10 cellular contexts compared by ENCODE assay signal in the genomic region with DNA sequence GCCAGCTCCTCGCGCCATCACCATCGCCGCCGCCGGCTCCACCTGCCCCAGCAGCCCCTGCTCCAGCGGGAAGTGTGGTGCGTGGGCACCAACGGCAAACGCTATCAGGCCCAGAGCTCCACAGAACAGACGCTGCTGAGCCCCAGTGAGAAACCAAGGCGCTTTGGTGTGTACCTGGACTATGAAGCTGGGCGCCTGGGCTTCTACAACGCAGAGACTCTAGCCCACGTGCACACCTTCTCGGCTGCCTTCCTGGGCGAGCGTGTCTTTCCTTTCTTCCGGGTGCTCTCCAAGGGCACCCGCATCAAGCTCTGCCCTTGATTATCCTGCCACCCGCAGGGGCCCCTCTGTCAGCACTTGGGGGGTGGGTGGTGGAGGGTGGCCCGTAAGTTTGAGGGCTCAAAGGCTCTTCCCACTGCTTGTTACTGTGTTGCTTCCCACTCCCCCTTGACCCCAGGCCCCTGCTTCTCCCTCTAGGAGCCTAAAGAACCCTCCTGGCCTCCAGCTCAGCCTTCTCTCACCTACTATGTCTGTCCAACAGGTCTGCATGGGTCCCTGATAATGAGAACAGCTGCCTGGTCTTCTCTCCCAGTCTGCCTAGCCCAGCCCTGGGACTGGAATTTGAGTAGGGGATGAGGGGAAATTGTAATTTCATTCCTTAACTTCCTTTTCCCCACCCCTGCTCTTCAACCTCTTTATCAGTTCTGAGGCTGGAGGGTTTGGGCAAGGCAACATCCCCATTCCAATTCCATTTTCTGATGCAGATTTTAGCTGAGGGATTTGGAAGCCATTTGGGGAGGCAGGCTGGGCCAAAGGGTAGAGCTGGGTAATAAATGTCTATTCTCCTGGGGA. TPM values are rescaled to one million over a fixed set of nuclear protein-coding genes. Genes with fewer than 3 reads are reported as not detected.
DNase-seq lines count a peak whose midpoint lies in the region; ATAC-seq and TF ChIP-seq lines count a peak whose summit lies in the region.
"Had no signal": no experiment of that assay in that cellular context is flagged by ENCODE, and none has a peak within 500 bp of the region (broad histone marks: within the 10 kb centered on the region; RNA-seq: fewer than 3 reads in every experiment).

No MANE protein-coding gene starts in this region.

- H4K20me1 ChIP-seq in PC-3 (ENCODE audit: low read length), result peaks cover 39% of the 10 kb centered on the region
- peaks cover 51% of the 10 kb centered on the region for H4K20me1 ChIP-seq in smooth muscle cell (ENCODE audit: low read depth)

- H3K27me3 Mint-ChIP-seq in activated CD8-positive, alpha-beta memory T cell treated with anti-CD3 and anti-CD28 coated beads, Interleukin-2, amount 10 ng/mL, durations not matched to agents 7 days and 5 days, result no peaks in the 10 kb centered on the region

- no peaks in the 10 kb centered on the region for H3K27me3 ChIP-seq in PC-3 (ENCODE audit: low read length)
- no peaks in the 10 kb centered on the region for H3K27me3 ChIP-seq in ectodermal cell (ENCODE audit: control insufficient read depth, insufficient read depth, low read length, poor library complexity, severe bottlenecking)
- no peaks in the 10 kb centered on the region for H3K27me3 ChIP-seq in smooth muscle cell (ENCODE audit: low read depth)
- H3K27me3 ChIP-seq: tibial artery had no signal

- H3K36me3 Mint-ChIP-seq in activated CD8-positive, alpha-beta memory T cell treated with anti-CD3 and anti-CD28 coated beads, Interleukin-2, amount 10 ng/mL, durations not matched to agents 7 days and 5 days, result peaks cover 59% of the 10 kb centered on the region

- no peak overlapping the region for H3K27ac Mint-ChIP-seq in activated CD8-positive, alpha-beta memory T cell treated with anti-CD3 and anti-CD28 coated beads, Interleukin-2, amount 10 ng/mL, durations not matched to agents 7 days and 5 days

- no peak for TF ChIP-seq CTCF in PC-3 (conservative IDR thresholded peaks at IDR 0.05; ENCODE audit: low read depth, low read length)
- no peak for TF ChIP-seq CTCF in smooth muscle cell (IDR thresholded peaks at IDR 0.05; ENCODE audit: borderline replicate concordance, insufficient read depth, poor library complexity, severe bottlenecking)

- H2AFZ ChIP-seq in PC-3 (ENCODE audit: low read length) (no peak overlapping the region), smooth muscle cell (ENCODE audit: low read depth) (no peak overlapping the region)

- ATAC-seq in activated CD8-positive, alpha-beta memory T cell treated with anti-CD3 and anti-CD28 coated beads, Interleukin-2, amount 10 ng/mL, durations not matched to agents 7 days and 5 days, result no peak
- ATAC-seq in PC-3, result peak; percentile 19
- no peak for ATAC-seq in HG03025 (IDR thresholded peaks at IDR 0.05; ENCODE audit: low FRiP score, unreplicated experiment)
- no peak for ATAC-seq in HG03342 (IDR thresholded peaks at IDR 0.05; ENCODE audit: unreplicated experiment)

- no peak overlapping the region for H3K9ac ChIP-seq in PC-3 (ENCODE audit: low read length)
- no peak overlapping the region for H3K9ac ChIP-seq in smooth muscle cell (ENCODE audit: low read depth)

- H3F3A ChIP-seq in PC-3 (ENCODE audit: low read length, unreplicated experiment) (peaks cover 19% of the 10 kb centered on the region), smooth muscle cell (ENCODE audit: low read depth) (peaks cover 57% of the 10 kb centered on the region)

- peaks cover 26% of the 10 kb centered on the region for H3K4me1 Mint-ChIP-seq in activated CD8-positive, alpha-beta memory T cell treated with anti-CD3 and anti-CD28 coated beads, Interleukin-2, amount 10 ng/mL, durations not matched to agents 7 days and 5 days

- H3K4me1 ChIP-seq in PC-3 (ENCODE audit: insufficient read depth, low read length) (no peaks in the 10 kb centered on the region), ectodermal cell (ENCODE audit: control insufficient read depth, insufficient read depth, low read length) (no peaks in the 10 kb centered on the region), smooth muscle cell (ENCODE audit: low read depth) (no peaks in the 10 kb centered on the region)

- no peak overlapping the region for H3K4me2 ChIP-seq in PC-3 (ENCODE audit: low read length)
- H3K4me2 ChIP-seq in smooth muscle cell, result no peak overlapping the region

- H3K79me2 ChIP-seq in PC-3 (ENCODE audit: low read length) (peaks cover 12% of the 10 kb centered on the region), smooth muscle cell (ENCODE audit: low read depth) (peaks cover 14% of the 10 kb centered on the region)

- TSS peak; percentile 1 for BruUV-seq in PC-3 (replicated peaks; lab: Mats Ljungman, UMichigan)

- CTCF ChIA-PET in activated CD8-positive, alpha-beta memory T cell treated with anti-CD3 and anti-CD28 coated beads, Interleukin-2, amount 10 ng/mL, durations not matched to agents 7 days and 5 days (lab: Charles Lee), result interaction anchor here (0.8 to 1.4 kb wide), 5 partner anchors 9 to 14 kb away, joined by 3 to 6 read pairs (median 3); a partner anchor contains a TSS
- CTCF ChIA-PET in PC-3 (lab: Charles Lee), result no interaction called here

- H3K9me3 Mint-ChIP-seq in activated CD8-positive, alpha-beta memory T cell treated with anti-CD3 and anti-CD28 coated beads, Interleukin-2, amount 10 ng/mL, durations not matched to agents 7 days and 5 days (ENCODE audit: low read depth), result no peaks in the 10 kb centered on the region

- DNase-seq in activated CD8-positive, alpha-beta memory T cell treated with anti-CD3 and anti-CD28 coated beads for 24 hours, result peak; percentile 76
- DNase-seq in activated CD8-positive, alpha-beta memory T cell treated with anti-CD3 and anti-CD28 coated beads, Interleukin-2, amount 10 ng/mL, durations not matched to agents 7 days and 5 days, result no peak
- DNase-seq in PC-3 (no peak), smooth muscle cell (lab: John Stamatoyannopoulos, UW; ENCODE audit: unreplicated experiment) (no peak), NCI-H2196 (lab: John Stamatoyannopoulos, UW; ENCODE audit: unreplicated experiment) (no peak)
- DNase-seq: cortex of kidney had no signal

- H3K4me3 ChIP-seq in PC-3 (ENCODE audit: low read length) (no peak overlapping the region), ectodermal cell (ENCODE audit: insufficient read depth, low read depth, low read length) (no peak overlapping the region), smooth muscle cell (no peak overlapping the region)
- H3K4me3 ChIP-seq: tibial artery had no signal

- H3K36me3 ChIP-seq in PC-3 (ENCODE audit: low read depth, low read length), result peaks cover 50% of the 10 kb centered on the region
- peaks cover 57% of the 10 kb centered on the region for H3K36me3 ChIP-seq in ectodermal cell (ENCODE audit: control insufficient read depth, insufficient read depth, low read length)
- peaks cover 17% of the 10 kb centered on the region for H3K36me3 ChIP-seq in smooth muscle cell (ENCODE audit: low read depth)

- H3K9me2 ChIP-seq in PC-3 (replicated peaks; ENCODE audit: low read length), result no peaks in the 10 kb centered on the region

- no peak overlapping the region for H3K4me3 Mint-ChIP-seq in activated CD8-positive, alpha-beta memory T cell treated with anti-CD3 and anti-CD28 coated beads, Interleukin-2, amount 10 ng/mL, durations not matched to agents 7 days and 5 days

- no peaks in the 10 kb centered on the region for H3K9me3 ChIP-seq in PC-3 (ENCODE audit: low read length)
- H3K9me3 ChIP-seq in ectodermal cell (ENCODE audit: control insufficient read depth, low read length), result no peaks in the 10 kb centered on the region
- no peaks in the 10 kb centered on the region for H3K9me3 ChIP-seq in smooth muscle cell (replicated peaks; ENCODE audit: low read depth)
- H3K9me3 ChIP-seq: tibial artery had no signal

- intact Hi-C loops in PC-3 (cut with micrococcal nuclease), result no loop called here

- H3K27ac ChIP-seq in PC-3 (ENCODE audit: low read length) (no peak overlapping the region), ectodermal cell (ENCODE audit: insufficient read depth, low read depth, low read length, poor library complexity, severe bottlenecking) (peak overlapping the region; percentile 3), smooth muscle cell (ENCODE audit: low read depth) (peak overlapping the region; percentile 44)
- H3K27ac ChIP-seq: tibial artery had no signal

- POLR2A ChIA-PET in PC-3 (lab: Charles Lee; ENCODE audit: unreplicated experiment), result interaction anchor here (0.8 kb wide), 1 partner anchor 11 kb away, joined by 4 read pairs; a partner anchor contains a TSS

- WGBS in ectodermal cell, 2 experiments, result 91 to 93% methylated on average over 22 of the region's 22 CpGs
- WGBS in smooth muscle cell (ENCODE audit: low lambda C conversion rate), result 91% methylated on average over 15 of the region's 22 CpGs

RNA-seq across cellular contexts. Expression of a gene that starts 9.0 kb away (rescaled TPM):
- 1,000 to 10,000 TPM; 1,565 to 1,861 TPM for total RNA-seq in activated CD8-positive, alpha-beta memory T cell treated with anti-CD3 and anti-CD28 coated beads, Interleukin-2, amount 10 ng/mL, durations not matched to agents 7 days and 5 days
- total RNA-seq in PC-3 (2014; rRNA removed) (2,587 and 3,047 TPM in 2 replicates), smooth muscle cell (2,098 and 2,144 TPM in 2 replicates)
- 2,522 TPM for polyA plus RNA-seq in ectodermal cell (2013, experiment 1 of 4)
- polyA plus RNA-seq in ectodermal cell (2013, experiment 2 of 4), result 2,564 TPM
- 2,558 TPM for polyA plus RNA-seq in ectodermal cell (2013, experiment 3 of 4)
- 2,793 TPM for polyA plus RNA-seq in ectodermal cell (2013, experiment 4 of 4)
- polyA plus RNA-seq in smooth muscle cell, result 617 and 686 TPM in 2 replicates

RNA-seq across cellular contexts. Expression of a gene that starts 11.6 kb away (rescaled TPM):
- 10 to 100 TPM; 40.7 to 44.9 TPM for total RNA-seq in activated CD8-positive, alpha-beta memory T cell treated with anti-CD3 and anti-CD28 coated beads, Interleukin-2, amount 10 ng/mL, durations not matched to agents 7 days and 5 days
- total RNA-seq in PC-3 (2014; rRNA removed), result 18.7 and 26.8 TPM in 2 replicates
- polyA plus RNA-seq in ectodermal cell (2013, experiment 1 of 4), result 34.7 TPM
- polyA plus RNA-seq in ectodermal cell (2013, experiment 2 of 4), result 33.6 TPM
- polyA plus RNA-seq in ectodermal cell (2013, experiment 3 of 4), result 24.6 TPM
- 32.7 TPM for polyA plus RNA-seq in ectodermal cell (2013, experiment 4 of 4)
- total RNA-seq in smooth muscle cell, result 6.3 and 7.5 TPM in 2 replicates
- polyA plus RNA-seq in smooth muscle cell, result 2.4 and 2.6 TPM in 2 replicates

RNA-seq across cellular contexts. Expression of a gene that starts 26.3 kb away (rescaled TPM):
- 10 to 100 TPM; 20.0 to 26.2 TPM for total RNA-seq in activated CD8-positive, alpha-beta memory T cell treated with anti-CD3 and anti-CD28 coated beads, Interleukin-2, amount 10 ng/mL, durations not matched to agents 7 days and 5 days
- total RNA-seq in PC-3 (2014; rRNA removed), result 4.4 and 8.9 TPM in 2 replicates
- 7.6 TPM for polyA plus RNA-seq in ectodermal cell (2013, experiment 1 of 4)
- 8.3 TPM for polyA plus RNA-seq in ectodermal cell (2013, experiment 2 of 4)
- polyA plus RNA-seq in ectodermal cell (2013, experiment 3 of 4), result 8.0 TPM
- 7.6 TPM for polyA plus RNA-seq in ectodermal cell (2013, experiment 4 of 4)
- 5.0 and 6.9 TPM in 2 replicates for total RNA-seq in smooth muscle cell
- 3.2 and 4.8 TPM in 2 replicates for polyA plus RNA-seq in smooth muscle cell

RNA-seq across cellular contexts. Expression of a gene that starts 29.7 kb away (rescaled TPM):
- total RNA-seq in activated CD8-positive, alpha-beta memory T cell treated with anti-CD3 and anti-CD28 coated beads, Interleukin-2, amount 10 ng/mL, durations not matched to agents 7 days and 5 days, result 1 to 10 TPM; 1.6 to 1.7 TPM
- total RNA-seq in PC-3 (2014; rRNA removed), result 28.1 and 44.1 TPM in 2 replicates
- not detected for polyA plus RNA-seq in ectodermal cell (2013, experiment 1 of 4)
- polyA plus RNA-seq in ectodermal cell (2013, experiment 2 of 4), result not detected
- polyA plus RNA-seq in ectodermal cell (2013, experiment 3 of 4), result not detected
- not detected for polyA plus RNA-seq in ectodermal cell (2013, experiment 4 of 4)
- 3.4 TPM in 1 of 2 replicates, not detected in the other for total RNA-seq in smooth muscle cell
- polyA plus RNA-seq in smooth muscle cell, result 0.45 TPM in 1 of 2 replicates, not detected in the other
